Comparison of ENCODE assay signal across 17 cellular contexts in genomic region chr7:86485842-86486241, GRCh38.
"Had no signal": no experiment of that assay in that cellular context is flagged by ENCODE, and none has a peak within 500 bp of the region (broad histone marks: within the 10 kb centered on the region; RNA-seq: fewer than 3 reads in every experiment).

No MANE protein-coding gene starts in this region.

- ATAC-seq: activated CD8-positive, alpha-beta T cell treated with anti-CD3 and anti-CD28 coated beads, Interleukin-2, amount 10 ng/mL, durations not matched to agents 7 days and 5 days; activated naive CD8-positive, alpha-beta T cell treated with anti-CD3 and anti-CD28 coated beads, Interleukin-2, amount 50 U/mL, for 24 hours; activated T-cell treated with anti-CD3 and anti-CD28 coated beads, Interleukin-2, amount 50 U/mL, for 4 hours; left lung; stimulated activated naive B cell treated with anti-CD40 and anti-IgM and Interleukin-4, amounts not matched to agents 10 μg/mL and 1 μg/mL and 100 μg/mL, for 72 hours had no signal

- DNase-seq: activated CD4-positive, alpha-beta T cell treated with anti-CD3 and anti-CD28 coated beads, Interleukin-2, amount 10 ng/mL, durations not matched to agents 24 days and 14 days; activated CD8-positive, alpha-beta T cell treated with anti-CD3 and anti-CD28 coated beads, Interleukin-2, amount 10 ng/mL, durations not matched to agents 7 days and 5 days; activated effector memory CD4-positive, alpha-beta T cell treated with Interleukin-2 at 50 U/mL for 16 hours; activated naive CD4-positive, alpha-beta T cell treated with anti-CD3 and anti-CD28 coated beads, Interleukin-2, amount 10 ng/mL, durations not matched to agents 7 days and 5 days; activated naive CD8-positive, alpha-beta T cell treated with anti-CD3 and anti-CD28 coated beads, Interleukin-2, amount 50 U/mL, for 24 hours; activated T-cell treated with anti-CD3 and anti-CD28 coated beads, Interleukin-2, amount 50 U/mL, for 4 hours; cerebellar nuclear complex; cortex of kidney; kidney; left lung; mammary epithelial cell; midbrain; nephron progenitor cell; retina; stimulated activated naive B cell treated with anti-CD40 and anti-IgM and Interleukin-4, amounts not matched to agents 10 μg/mL and 1 μg/mL and 100 μg/mL, for 72 hours had no signal

- H3K36me3 ChIP-seq: ascending aorta, left lung, thoracic aorta had no signal

- H3K27me3 ChIP-seq: ascending aorta, left lung had no signal

- H3K9me3 ChIP-seq: ascending aorta, left lung, thoracic aorta had no signal

- H3K4me3 ChIP-seq: ascending aorta, left lung, thoracic aorta had no signal

- H3K4me1 ChIP-seq: ascending aorta, left lung had no signal

- H3K27ac ChIP-seq: ascending aorta, left lung, thoracic aorta had no signal
